Comparison of ENCODE assay signal across 30 cellular contexts in the genomic region with DNA sequence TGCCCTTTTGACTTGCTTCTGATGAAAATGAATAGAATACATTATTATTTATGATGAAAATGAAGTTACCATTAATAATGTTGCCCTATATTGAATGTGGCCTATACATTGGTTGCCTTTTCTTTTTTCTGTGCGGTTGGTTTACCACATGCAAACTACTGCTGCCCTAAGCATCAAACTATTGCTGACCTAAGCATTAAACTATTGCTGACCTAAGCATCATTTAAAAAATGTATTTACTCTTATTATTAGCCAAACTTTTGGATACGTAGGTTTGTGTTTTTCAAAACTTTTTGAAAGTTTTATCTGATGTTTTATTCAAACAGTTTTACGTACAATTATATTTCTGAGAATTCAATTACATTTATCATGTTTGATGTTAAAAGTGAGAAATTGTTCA.
"Had no signal": no experiment of that assay in that cellular context is flagged by ENCODE, and none has a peak within 500 bp of the region (broad histone marks: within the 10 kb centered on the region; RNA-seq: fewer than 3 reads in every experiment).

No MANE protein-coding gene starts in this region.

- FAIRE-seq: colon, endothelial cell of umbilical vein had no signal

- ATAC-seq: activated CD4-positive, alpha-beta T cell treated with anti-CD3 and anti-CD28 coated beads for 36 hours; activated CD8-positive, alpha-beta memory T cell treated with anti-CD3 and anti-CD28 coated beads, Interleukin-2, amount 10 ng/mL, durations not matched to agents 7 days and 5 days; activated CD8-positive, alpha-beta T cell treated with anti-CD3 and anti-CD28 coated beads, Interleukin-2, amount 10 ng/mL, durations not matched to agents 7 days and 5 days; activated naive CD8-positive, alpha-beta T cell treated with anti-CD3 and anti-CD28 coated beads, Interleukin-2, amount 50 U/mL, for 24 hours; body of pancreas; effector memory CD8-positive, alpha-beta T cell; gastroesophageal sphincter; heart right ventricle had no signal

- DNase-seq: activated CD4-positive, alpha-beta memory T cell treated with anti-CD3 and anti-CD28 coated beads for 36 hours; activated CD4-positive, alpha-beta T cell treated with anti-CD3 and anti-CD28 coated beads for 36 hours; activated CD4-positive, alpha-beta T cell treated with anti-CD3 and anti-CD28 coated beads, Interleukin-2, amount 10 ng/mL, durations not matched to agents 24 days and 14 days; activated CD4-positive, CD25-positive, alpha-beta regulatory T cell; activated CD4-positive, CD25-positive, alpha-beta regulatory T cell treated with anti-CD3 and anti-CD28 coated beads, Interleukin-2, amount 50 U/mL, for 72 hours; activated CD8-positive, alpha-beta memory T cell treated with anti-CD3 and anti-CD28 coated beads, Interleukin-2, amount 10 ng/mL, durations not matched to agents 7 days and 5 days; activated CD8-positive, alpha-beta memory T cell treated with anti-CD3 and anti-CD28 coated beads, Interleukin-2, amount 50 U/mL, for 4 hours; activated CD8-positive, alpha-beta T cell treated with anti-CD3 and anti-CD28 coated beads, Interleukin-2, amount 10 ng/mL, durations not matched to agents 7 days and 5 days; activated effector memory CD4-positive, alpha-beta T cell treated with anti-CD3 and anti-CD28 coated beads, Interleukin-2, amount 50 U/mL, for 16 hours; activated naive CD4-positive, alpha-beta T cell treated with anti-CD3 and anti-CD28 coated beads for 36 hours; activated naive CD8-positive, alpha-beta T cell treated with anti-CD3 and anti-CD28 coated beads for 36 hours; activated naive CD8-positive, alpha-beta T cell treated with anti-CD3 and anti-CD28 coated beads, Interleukin-2, amount 50 U/mL, for 24 hours; activated T-cell treated with anti-CD3 and anti-CD28 coated beads, Interleukin-2, amount 50 U/mL, for 1 hour; activated T-cell treated with anti-CD3 and anti-CD28 coated beads, Interleukin-2, amount 50 U/mL, for 48 hours; adrenal gland; amygdala; aorta; body of pancreas; caudate nucleus; cortex of kidney; dermis blood vessel endothelial cell; effector CD4-positive, alpha-beta T cell; effector memory CD8-positive, alpha-beta T cell; esophagus squamous epithelium; foreskin melanocyte; heart right ventricle; T-helper 2 cell had no signal
